Comparison of ENCODE assay signal across 8 cellular contexts in the genomic region with DNA sequence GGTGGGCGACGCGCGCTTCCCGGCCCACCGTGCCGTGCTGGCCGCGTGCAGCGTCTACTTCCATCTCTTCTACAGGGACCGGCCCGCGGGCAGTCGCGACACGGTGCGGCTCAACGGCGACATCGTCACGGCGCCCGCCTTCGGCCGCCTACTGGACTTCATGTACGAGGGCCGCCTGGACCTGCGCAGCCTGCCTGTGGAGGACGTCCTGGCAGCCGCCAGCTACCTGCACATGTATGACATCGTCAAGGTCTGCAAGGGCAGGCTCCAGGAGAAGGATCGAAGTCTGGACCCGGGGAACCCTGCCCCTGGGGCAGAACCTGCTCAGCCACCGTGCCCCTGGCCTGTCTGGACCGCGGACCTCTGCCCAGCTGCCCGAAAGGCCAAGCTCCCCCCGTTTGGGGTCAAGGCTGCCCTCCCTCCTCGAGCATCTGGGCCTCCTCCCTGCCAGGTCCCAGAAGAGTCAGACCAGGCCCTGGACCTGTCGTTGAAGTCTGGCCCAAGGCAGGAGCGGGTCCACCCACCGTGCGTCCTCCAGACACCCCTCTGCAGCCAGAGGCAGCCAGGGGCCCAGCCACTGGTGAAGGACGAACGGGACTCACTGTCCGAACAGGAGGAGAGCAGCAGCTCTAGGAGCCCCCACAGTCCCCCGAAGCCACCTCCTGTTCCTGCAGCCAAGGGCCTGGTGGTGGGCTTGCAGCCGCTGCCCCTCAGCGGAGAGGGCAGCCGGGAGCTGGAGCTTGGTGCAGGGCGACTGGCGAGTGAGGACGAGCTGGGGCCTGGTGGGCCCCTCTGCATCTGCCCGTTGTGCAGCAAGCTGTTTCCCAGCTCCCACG. TPM values are rescaled to one million over a fixed set of nuclear protein-coding genes. Genes with fewer than 3 reads are reported as not detected.
DNase-seq lines count a peak whose midpoint lies in the region; ATAC-seq and TF ChIP-seq lines count a peak whose summit lies in the region.

No MANE protein-coding gene starts in this region.

- no peaks in the 10 kb centered on the region for H3K9me3 ChIP-seq in Panc1 (ENCODE audit: control insufficient read depth, insufficient read depth, low read depth, low read length)
- no peaks in the 10 kb centered on the region for H3K9me3 ChIP-seq in esophagus (ENCODE audit: control insufficient read depth in 2 of 2, insufficient read depth in 1 of 2, low read depth in 1 of 2, low read length in 1 of 2)
- no peaks in the 10 kb centered on the region for H3K9me3 ChIP-seq in ovary

- WGBS in esophagus, 2 donors, result 26 to 28% methylated on average over 50 to 55 of the region's 55 CpGs
- WGBS in ovary, 3 donors, result 28 to 40% (median 33%) methylated on average over 49 to 55 of the region's 55 CpGs

- 0 out of 2 replicates have a peak, but pooled peaks have one; percentile 1 for ATAC-seq in Panc1
- no peak for ATAC-seq in GM21515 (IDR thresholded peaks at IDR 0.05; ENCODE audit: unreplicated experiment)
- no peak for ATAC-seq in HG02884 (IDR thresholded peaks at IDR 0.05; ENCODE audit: unreplicated experiment)

- in situ Hi-C loops in Panc1 (cut with HindIII; ENCODE audit: low pct_unique_long_range_greater_than_20kb, low sequenced_read_pairs), result no loop called here

- H3K27me3 ChIP-seq in GM06990 (replicated peaks; ENCODE audit: control insufficient read depth, insufficient read depth, low read length) (peaks cover 1% of the 10 kb centered on the region; the same call in 1 of the 2 replicates), Panc1 (ENCODE audit: control insufficient read depth, insufficient read depth, low read length) (no peaks in the 10 kb centered on the region), esophagus (ENCODE audit: control insufficient read depth in 1 of 2, insufficient read depth in 2 of 2, low read length in 2 of 2) (no peaks in the 10 kb centered on the region), ovary (no peaks in the 10 kb centered on the region)

- TF ChIP-seq POLR2A in ovary (IDR thresholded peaks at IDR 0.05), result no peak

- intact Hi-C loops in Panc1 (cut with micrococcal nuclease; ENCODE audit: unreplicated experiment), result no loop called here
- intact Hi-C loops in ovary (cut with DNase I), result no loop called here

- DNase-seq in GM06990 (ENCODE audit: extremely low read depth, insufficient read length), result no peak
- DNase-seq in Panc1 (ENCODE audit: low read depth, low spot score), result no peak
- DNase-seq in ovary, result no peak
- no peak for DNase-seq in NCI-H226
- DNase-seq in CD1c-positive myeloid dendritic cell (ENCODE audit: extremely low spot score), result no peak

- H3K27ac ChIP-seq in Panc1 (ENCODE audit: low read length) (peak overlapping the region; percentile 63), esophagus (ENCODE audit: low read depth in 2 of 2, low read length in 1 of 2) (peak overlapping the region; percentile 85 to 94), ovary (peak overlapping the region; percentile 9 to 96)

- no peaks in the 10 kb centered on the region for H3K36me3 ChIP-seq in GM06990 (ENCODE audit: control insufficient read depth, insufficient read depth, low read length)
- H3K36me3 ChIP-seq in Panc1 (ENCODE audit: control insufficient read depth, insufficient read depth, low read length), result no peaks in the 10 kb centered on the region
- H3K36me3 ChIP-seq in esophagus (ENCODE audit: control insufficient read depth in 2 of 2, insufficient read depth in 2 of 2, low read length in 1 of 2), result peaks cover 0 to 6% of the 10 kb centered on the region in 2 donors
- no peaks in the 10 kb centered on the region for H3K36me3 ChIP-seq in ovary

- H3K4me1 ChIP-seq in Panc1 (ENCODE audit: control insufficient read depth, insufficient read depth, low read length) (peaks cover 75% of the 10 kb centered on the region), esophagus (ENCODE audit: control insufficient read depth in 2 of 2, insufficient read depth in 2 of 2, low read length in 1 of 2) (peaks cover 8 to 30% of the 10 kb centered on the region in 2 donors), ovary (ENCODE audit: insufficient read depth) (peaks cover 11% of the 10 kb centered on the region)

- POLR2A ChIA-PET in Panc1 (lab: Charles Lee), result interaction anchor here (0.6 kb wide), 1 partner anchor 49 kb away, joined by 3 read pairs; no protein-coding TSS in a partner anchor

- CTCF ChIA-PET in Panc1 (lab: Charles Lee), result interaction anchor here (0.5 to 1.2 kb wide), 2 partner anchors 24 to 94 kb away, joined by 3 to 4 read pairs; no protein-coding TSS in a partner anchor

- H3K4me3 ChIP-seq in GM06990 (replicated peaks; ENCODE audit: low read depth, low read length) (peak overlapping the region; percentile 71), Panc1 (ENCODE audit: low read depth in 2 of 2, low read length in 2 of 2) (peak overlapping the region; percentile 56 to 63), esophagus (ENCODE audit: low read depth in 1 of 2, low read length in 2 of 2) (peak overlapping the region; percentile 67 to 69), ovary (peak overlapping the region; percentile 56)

- TF ChIP-seq CTCF in GM06990 (IDR thresholded peaks at IDR 0.05; ENCODE audit: insufficient read depth, low read length, poor library complexity, severe bottlenecking) (no peak), Panc1 (IDR thresholded peaks at IDR 0.05) (no peak), ovary (IDR thresholded peaks at IDR 0.05) (no peak)

- no TSS peak for BruUV-seq in Panc1 (replicated peaks; lab: Mats Ljungman, UMichigan)

- TF ChIP-seq EP300 in ovary (IDR thresholded peaks at IDR 0.05), result no peak

RNA-seq across cellular contexts. Expression of a gene that starts 0.6 kb away (rescaled TPM):
- 16.5 TPM for total RNA-seq in Panc1 (2021; ENCODE audit: unreplicated experiment)
- polyA plus RNA-seq in Panc1 (2012; ENCODE audit: insufficient read length), result 17.3 TPM
- polyA plus RNA-seq in esophagus, result 1 to 10 TPM; 5.0 TPM
- total RNA-seq in ovary, result 10 to 100 TPM in 1 of 7 donors, 1 to 10 TPM in 6; 2.0 to 18.7 (median 4.1) TPM
- polyA plus RNA-seq in ovary, result 1 to 10 TPM in 1 of 2 donors, under 1 TPM in 1; 0.42 to 1.8 TPM

RNA-seq across cellular contexts. Expression of a gene that starts 6.0 kb away (rescaled TPM):
- total RNA-seq in Panc1 (2021; ENCODE audit: unreplicated experiment), result 175 TPM
- polyA plus RNA-seq in Panc1 (2012; ENCODE audit: insufficient read length), result 296 TPM
- polyA plus RNA-seq in esophagus, result 10 to 100 TPM; 62.6 to 62.9 TPM
- total RNA-seq in ovary, result 100 to 1,000 TPM in 4 of 7 donors, 10 to 100 TPM in 3; 58.1 to 105 (median 103) TPM
- polyA plus RNA-seq in ovary, result 10 to 100 TPM; 53.9 to 72.6 TPM

RNA-seq across cellular contexts. Expression of a gene that starts 48.6 kb away (rescaled TPM):
- total RNA-seq in Panc1 (2021; ENCODE audit: unreplicated experiment) (100 TPM), ovary (100 to 1,000 TPM in 3 of 7 donors, 10 to 100 TPM in 4; 85.7 to 385 (median 91.6) TPM)
- 184 TPM for polyA plus RNA-seq in Panc1 (2012; ENCODE audit: insufficient read length)
- polyA plus RNA-seq in esophagus (100 to 1,000 TPM in 1 of 2 donors, 10 to 100 TPM in 1; 60.5 to 159 TPM), ovary (100 to 1,000 TPM in 1 of 2 donors, 1 to 10 TPM in 1; 2.4 to 249 TPM)
